37 cellular contexts compared by ENCODE assay signal in genomic region chr3:118556983-118557382, GRCh38.
"Had no signal": no experiment of that assay in that cellular context is flagged by ENCODE, and none has a peak within 500 bp of the region (broad histone marks: within the 10 kb centered on the region; RNA-seq: fewer than 3 reads in every experiment).

No MANE protein-coding gene starts in this region.

- ATAC-seq: activated CD8-positive, alpha-beta T cell treated with anti-CD3 and anti-CD28 coated beads for 36 hours; activated naive CD4-positive, alpha-beta T cell treated with anti-CD3 and anti-CD28 coated beads, Interleukin-2, amount 50 U/mL, for 72 hours; activated T-cell treated with anti-CD3 and anti-CD28 coated beads, Interleukin-2, amount 50 U/mL, for 4 hours; activated T-cell treated with anti-CD3 and anti-CD28 coated beads, Interleukin-2, amount 50 U/mL, for 72 hours; activated T-helper 17 cell treated with anti-CD3 and anti-CD28 coated beads, Interleukin-2, amount 50 U/mL, for 72 hours; body of pancreas had no signal

- H3K36me3 ChIP-seq: adrenal gland, brain microvascular endothelial cell, breast epithelium had no signal

- H3K4me1 ChIP-seq: adrenal gland, body of pancreas, breast epithelium had no signal

- H3K4me3 Mint-ChIP-seq: activated B cell treated with CpG ODN at 0.5 μM for 24 hours; activated CD4-positive, alpha-beta memory T cell treated with anti-CD3 and anti-CD28 coated beads for 36 hours; activated CD4-positive, alpha-beta T cell treated with anti-CD3 and anti-CD28 coated beads, Interleukin-2, amount 10 ng/mL, durations not matched to agents 24 days and 14 days; activated CD8-positive, alpha-beta T cell treated with anti-CD3 and anti-CD28 coated beads for 36 hours; activated naive CD4-positive, alpha-beta T cell treated with anti-CD3 and anti-CD28 coated beads for 36 hours; activated naive CD8-positive, alpha-beta T cell treated with anti-CD3 and anti-CD28 coated beads for 36 hours; activated T-cell treated with anti-CD3 and anti-CD28 coated beads, Interleukin-2, amount 50 U/mL, for 4 hours; activated T-cell treated with anti-CD3 and anti-CD28 coated beads, Interleukin-2, amount 50 U/mL, for 72 hours; activated T-helper 1 cell treated with anti-CD3 and anti-CD28 coated beads, Interleukin-12 subunit alpha, Interleukin-12 subunit beta, Interleukin-2, Interleukin-4 antibody, amounts not matched to agents 30 ng/mL and 10 ng/mL and 1 ng/mL, durations not matched to agents 14 hours and 24 hours and 36 hours; activated T-helper 17 cell treated with anti-CD3 and anti-CD28 coated beads, Interleukin-2, amount 50 U/mL, for 72 hours; central memory CD8-positive, alpha-beta T cell; T-helper 1 cell treated with Interleukin-12 subunit alpha and Interleukin-12 subunit beta and Interleukin-4 antibody, amounts not matched to agents 30 μg/mL and 1 μg/mL, for 36 hours; T-helper 2 cell treated with Interferon-gamma antibody and Interleukin-4, amounts not matched to agents 5 μg/mL and 100 μg/mL, for 36 hours had no signal

- H3K9me3 ChIP-seq: adrenal gland, body of pancreas, breast epithelium had no signal

- H3K36me3 Mint-ChIP-seq: activated CD4-positive, alpha-beta memory T cell treated with anti-CD3 and anti-CD28 coated beads for 36 hours; activated naive CD4-positive, alpha-beta T cell treated with anti-CD3 and anti-CD28 coated beads, Interleukin-2, amount 50 U/mL, for 72 hours; activated naive CD8-positive, alpha-beta T cell treated with anti-CD3 and anti-CD28 coated beads for 36 hours had no signal

- H3K9me3 Mint-ChIP-seq: activated B cell treated with CpG ODN at 0.5 μM for 24 hours; activated CD4-positive, alpha-beta T cell treated with anti-CD3 and anti-CD28 coated beads, Interleukin-2, amount 10 ng/mL, durations not matched to agents 24 days and 14 days; activated naive CD4-positive, alpha-beta T cell treated with anti-CD3 and anti-CD28 coated beads for 36 hours; activated T-helper 1 cell treated with anti-CD3 and anti-CD28 coated beads, Interleukin-12 subunit alpha, Interleukin-12 subunit beta, Interleukin-2, Interleukin-4 antibody, amounts not matched to agents 30 ng/mL and 10 ng/mL and 1 ng/mL, durations not matched to agents 14 hours and 24 hours and 36 hours; T-helper 1 cell treated with Interleukin-12 subunit alpha and Interleukin-12 subunit beta and Interleukin-4 antibody, amounts not matched to agents 30 μg/mL and 1 μg/mL, for 36 hours; T-helper 2 cell treated with Interferon-gamma antibody and Interleukin-4, amounts not matched to agents 5 μg/mL and 100 μg/mL, for 36 hours had no signal

- DNase-seq: activated B cell treated with CpG ODN at 0.5 μM for 24 hours; activated CD4-positive, alpha-beta memory T cell treated with anti-CD3 and anti-CD28 coated beads for 36 hours; activated CD4-positive, alpha-beta T cell treated with anti-CD3 and anti-CD28 coated beads for 4 hours; activated CD4-positive, alpha-beta T cell treated with anti-CD3 and anti-CD28 coated beads, Interleukin-2, amount 10 ng/mL, durations not matched to agents 24 days and 14 days; activated CD4-positive, alpha-beta T cell treated with anti-CD3 and anti-CD28 coated beads, Interleukin-2, amount 50 U/mL, for 1 hour; activated CD4-positive, alpha-beta T cell treated with anti-CD3 and anti-CD28 coated beads, Interleukin-2, amount 50 U/mL, for 4 hours; activated CD4-positive, CD25-positive, alpha-beta regulatory T cell treated with anti-CD3 and anti-CD28 coated beads, Interleukin-2, amount 50 U/mL, for 72 hours; activated CD8-positive, alpha-beta memory T cell treated with anti-CD3 and anti-CD28 coated beads, Interleukin-2, amount 50 U/mL, for 4 hours; activated CD8-positive, alpha-beta T cell treated with anti-CD3 and anti-CD28 coated beads for 36 hours; activated effector memory CD4-positive, alpha-beta T cell treated with anti-CD3 and anti-CD28 coated beads, Interleukin-2, amount 50 U/mL, for 16 hours; activated gamma-delta T cell treated with Interleukin-2 at 50 U/mL for 16 hours; activated naive CD4-positive, alpha-beta T cell; activated naive CD4-positive, alpha-beta T cell treated with anti-CD3 and anti-CD28 coated beads for 36 hours; activated naive CD4-positive, alpha-beta T cell treated with anti-CD3 and anti-CD28 coated beads, Interleukin-2, amount 50 U/mL, for 16 hours; activated naive CD8-positive, alpha-beta T cell treated with anti-CD3 and anti-CD28 coated beads for 36 hours; activated T-cell treated with anti-CD3 and anti-CD28 coated beads for 4 hours; activated T-cell treated with anti-CD3 and anti-CD28 coated beads, Interleukin-2, amount 50 U/mL, for 1 hour; activated T-cell treated with anti-CD3 and anti-CD28 coated beads, Interleukin-2, amount 50 U/mL, for 4 hours; activated T-cell treated with anti-CD3 and anti-CD28 coated beads, Interleukin-2, amount 50 U/mL, for 72 hours; adrenal gland; amniotic stem cell; aorta; body of pancreas; brain microvascular endothelial cell; caudate nucleus; cerebellar nuclear complex; T-helper 1 cell; T-helper 2 cell; T-helper 9 cell had no signal

- H3K27ac ChIP-seq: adrenal gland, body of pancreas, brain microvascular endothelial cell, breast epithelium, VCaP had no signal

- H3K4me1 Mint-ChIP-seq: activated B cell treated with CpG ODN at 0.5 μM for 24 hours; activated CD4-positive, alpha-beta T cell treated with anti-CD3 and anti-CD28 coated beads, Interleukin-2, amount 10 ng/mL, durations not matched to agents 24 days and 14 days; activated naive CD8-positive, alpha-beta T cell treated with anti-CD3 and anti-CD28 coated beads for 36 hours; activated T-helper 17 cell treated with anti-CD3 and anti-CD28 coated beads, Interleukin-2, amount 50 U/mL, for 72 hours; central memory CD8-positive, alpha-beta T cell had no signal

- H3K4me3 ChIP-seq: adrenal gland, body of pancreas, breast epithelium had no signal

- H3K27me3 Mint-ChIP-seq: activated B cell treated with CpG ODN at 0.5 μM for 24 hours; activated CD4-positive, alpha-beta memory T cell treated with anti-CD3 and anti-CD28 coated beads for 36 hours; activated CD4-positive, alpha-beta T cell treated with anti-CD3 and anti-CD28 coated beads, Interleukin-2, amount 10 ng/mL, durations not matched to agents 24 days and 14 days; activated CD8-positive, alpha-beta T cell treated with anti-CD3 and anti-CD28 coated beads for 36 hours; activated naive CD8-positive, alpha-beta T cell treated with anti-CD3 and anti-CD28 coated beads for 36 hours; activated T-helper 17 cell treated with anti-CD3 and anti-CD28 coated beads, Interleukin-2, amount 50 U/mL, for 72 hours; central memory CD8-positive, alpha-beta T cell had no signal

- H3K27ac Mint-ChIP-seq: activated B cell treated with CpG ODN at 0.5 μM for 24 hours; activated CD4-positive, alpha-beta memory T cell treated with anti-CD3 and anti-CD28 coated beads for 36 hours; activated CD4-positive, alpha-beta T cell treated with anti-CD3 and anti-CD28 coated beads, Interleukin-2, amount 10 ng/mL, durations not matched to agents 24 days and 14 days; activated CD8-positive, alpha-beta T cell treated with anti-CD3 and anti-CD28 coated beads for 36 hours; activated naive CD4-positive, alpha-beta T cell treated with anti-CD3 and anti-CD28 coated beads for 36 hours; activated naive CD4-positive, alpha-beta T cell treated with anti-CD3 and anti-CD28 coated beads, Interleukin-2, amount 50 U/mL, for 72 hours; activated naive CD8-positive, alpha-beta T cell treated with anti-CD3 and anti-CD28 coated beads for 36 hours; activated T-cell treated with anti-CD3 and anti-CD28 coated beads, Interleukin-2, amount 50 U/mL, for 72 hours; activated T-helper 1 cell treated with anti-CD3 and anti-CD28 coated beads, Interleukin-12 subunit alpha, Interleukin-12 subunit beta, Interleukin-2, Interleukin-4 antibody, amounts not matched to agents 30 ng/mL and 10 ng/mL and 1 ng/mL, durations not matched to agents 14 hours and 24 hours and 36 hours; activated T-helper 17 cell treated with anti-CD3 and anti-CD28 coated beads, Interleukin-2, amount 50 U/mL, for 72 hours; T-helper 1 cell treated with Interleukin-12 subunit alpha and Interleukin-12 subunit beta and Interleukin-4 antibody, amounts not matched to agents 30 μg/mL and 1 μg/mL, for 36 hours; T-helper 2 cell treated with Interferon-gamma antibody and Interleukin-4, amounts not matched to agents 5 μg/mL and 100 μg/mL, for 36 hours had no signal

- H3K27me3 ChIP-seq: adrenal gland, body of pancreas, brain microvascular endothelial cell, breast epithelium had no signal
